In the genomic region with DNA sequence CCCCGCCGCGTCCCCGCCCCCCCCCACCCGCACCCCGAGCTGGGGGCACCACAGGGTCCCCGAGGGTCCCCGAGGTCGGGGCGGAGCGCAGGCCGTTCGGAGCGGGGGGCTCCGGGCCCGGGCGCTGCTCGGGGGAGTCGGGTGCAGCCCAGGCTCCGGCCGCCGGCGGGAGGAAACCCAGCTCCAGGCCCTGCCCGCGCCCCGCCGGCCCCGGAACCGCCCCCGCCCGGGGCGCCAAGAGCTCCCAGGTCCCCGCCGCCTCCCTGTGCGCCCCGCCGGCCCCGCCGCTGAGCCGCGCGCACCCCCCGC, we compare ENCODE assay signal across 8 cellular contexts. TPM values are rescaled to one million over a fixed set of nuclear protein-coding genes. Genes with fewer than 3 reads are reported as not detected.
DNase-seq lines count a peak whose midpoint lies in the region; ATAC-seq and TF ChIP-seq lines count a peak whose summit lies in the region.

No MANE protein-coding gene starts in this region.

- 0 to 1% methylated on average over 25 to 28 of the region's 43 CpGs; no CpG with 5 or more reads in 2 of the 4 donors for whole genome bisulfite sequencing in adrenal gland, 4 donors

- H3K9me3 ChIP-seq in adrenal gland (replicated peaks in 1 of 3) = no peaks in the 10 kb centered on the region
- H3K9me3 ChIP-seq in mucosa of descending colon = no peaks in the 10 kb centered on the region

- intact Hi-C loops in adrenal gland (cut with DNase I) = loop anchor here (2.0 to 10.0 kb wide), 3 partner anchors 71 to 241 kb away; no protein-coding TSS in a partner anchor
- intact Hi-C loops in mucosa of descending colon (cut with DNase I, micrococcal nuclease) = no loop called here
- intact Hi-C loops in left colon (cut with DNase I, micrococcal nuclease) = no loop called here

- TF ChIP-seq CTCF in adrenal gland (IDR thresholded peaks at IDR 0.05) = no peak
- no peak for TF ChIP-seq CTCF in mucosa of descending colon (IDR thresholded peaks at IDR 0.05)

- no peak for TF ChIP-seq POLR2A in adrenal gland (IDR thresholded peaks at IDR 0.05)

- no peak overlapping the region for H2AFZ ChIP-seq in ACC112 (ENCODE audit: low read length, unreplicated experiment)

- no peak overlapping the region for H3K27ac ChIP-seq in ACC112 (ENCODE audit: low read depth, low read length)
- peak overlapping the region in 4 of 5 donors; percentile 17 to 92 (median 64) for H3K27ac ChIP-seq in adrenal gland

- ATAC-seq in mucosa of descending colon (no peak), HG02870 (IDR thresholded peaks at IDR 0.05; ENCODE audit: unreplicated experiment) (no peak), left colon (no peak), GM21390 (IDR thresholded peaks at IDR 0.05; ENCODE audit: unreplicated experiment) (no peak)

- H3K4me3 ChIP-seq in ACC112 (ENCODE audit: low read depth, low read length) (peak overlapping the region; percentile 40; the same call in 1 of the 2 replicates), H7 (ENCODE audit: insufficient read depth, low read depth, low read length) (peak overlapping the region; percentile 48), adrenal gland (peak overlapping the region in 2 of 4 donors; percentile 25 to 91), mucosa of descending colon (peak overlapping the region; percentile 36)

- DNase-seq in H7 (no peak), adrenal gland (no peak), mucosa of descending colon (no peak), NCI-H774 (lab: John Stamatoyannopoulos, UW) (no peak), left colon (no peak)

- H3K4me1 ChIP-seq in ACC112 (ENCODE audit: control insufficient read depth, insufficient read depth, low read length, unreplicated experiment) (no peaks in the 10 kb centered on the region), adrenal gland (replicated peaks in 1 of 2) (peaks cover 7 to 21% of the 10 kb centered on the region in 2 donors), mucosa of descending colon (ENCODE audit: low read depth) (peaks cover 7% of the 10 kb centered on the region)

- no peaks in the 10 kb centered on the region for H3K79me2 ChIP-seq in ACC112 (ENCODE audit: control insufficient read depth, insufficient read depth, low read length, unreplicated experiment)

- H3K27me3 ChIP-seq in ACC112 (ENCODE audit: insufficient read depth, low read length) (peaks cover 13% of the 10 kb centered on the region), H7 (ENCODE audit: control insufficient read depth, insufficient read depth, low read length) (peaks cover 47% of the 10 kb centered on the region), adrenal gland (no peaks in the 10 kb centered on the region)

- H3K36me3 ChIP-seq in ACC112 (ENCODE audit: insufficient read depth, low read length) (no peaks in the 10 kb centered on the region), H7 (replicated peaks; ENCODE audit: control insufficient read depth, insufficient read depth, low read length) (no peaks in the 10 kb centered on the region), adrenal gland (replicated peaks in 1 of 2) (no peaks in the 10 kb centered on the region), mucosa of descending colon (ENCODE audit: low read depth) (no peaks in the 10 kb centered on the region)

RNA-seq across cellular contexts. Expression of gene RPH3AL, which starts 33.2 kb away (rescaled TPM):
- total RNA-seq in H7 (2014; rRNA removed; shearing (Covaris generic)) = 1.3 and 2.8 TPM in 2 replicates
- 10 to 100 TPM; 23.5 to 79.2 (median 40.7) TPM for total RNA-seq in adrenal gland
- polyA plus RNA-seq in adrenal gland = 10 to 100 TPM in 1 of 3 donors, 1 to 10 TPM in 2; 7.7 to 19.9 (median 9.3) TPM
- 10 to 100 TPM; 24.0 to 44.1 (median 36.7) TPM for total RNA-seq in mucosa of descending colon
- 10 to 100 TPM; 32.7 to 42.3 TPM for total RNA-seq in left colon

RNA-seq across cellular contexts. Expression of gene RFLNB, which starts 59.9 kb away (rescaled TPM):
- total RNA-seq in H7 (2014; rRNA removed; shearing (Covaris generic)) = 21.1 and 22.0 TPM in 2 replicates
- total RNA-seq in adrenal gland (10 to 100 TPM in 7 of 8 donors, 1 to 10 TPM in 1; 5.4 to 18.0 (median 12.3) TPM), mucosa of descending colon (10 to 100 TPM in 1 of 3 donors, 1 to 10 TPM in 2; 3.7 to 21.8 (median 5.6) TPM), left colon (1 to 10 TPM; 4.4 to 9.5 TPM)
- 10 to 100 TPM in 2 of 3 donors, 1 to 10 TPM in 1; 6.9 to 15.0 (median 10.1) TPM for polyA plus RNA-seq in adrenal gland

Comparison
In these comparisons a context has a peak if more than half of its experiments do, and no peak if none do; other contexts are left out.
1. intact Hi-C loops: an anchor here in adrenal gland (2.0 to 10.0 kb wide); none called in mucosa of descending colon and left colon.